ENCODE assay signal across 14 cellular contexts in the genomic region with DNA sequence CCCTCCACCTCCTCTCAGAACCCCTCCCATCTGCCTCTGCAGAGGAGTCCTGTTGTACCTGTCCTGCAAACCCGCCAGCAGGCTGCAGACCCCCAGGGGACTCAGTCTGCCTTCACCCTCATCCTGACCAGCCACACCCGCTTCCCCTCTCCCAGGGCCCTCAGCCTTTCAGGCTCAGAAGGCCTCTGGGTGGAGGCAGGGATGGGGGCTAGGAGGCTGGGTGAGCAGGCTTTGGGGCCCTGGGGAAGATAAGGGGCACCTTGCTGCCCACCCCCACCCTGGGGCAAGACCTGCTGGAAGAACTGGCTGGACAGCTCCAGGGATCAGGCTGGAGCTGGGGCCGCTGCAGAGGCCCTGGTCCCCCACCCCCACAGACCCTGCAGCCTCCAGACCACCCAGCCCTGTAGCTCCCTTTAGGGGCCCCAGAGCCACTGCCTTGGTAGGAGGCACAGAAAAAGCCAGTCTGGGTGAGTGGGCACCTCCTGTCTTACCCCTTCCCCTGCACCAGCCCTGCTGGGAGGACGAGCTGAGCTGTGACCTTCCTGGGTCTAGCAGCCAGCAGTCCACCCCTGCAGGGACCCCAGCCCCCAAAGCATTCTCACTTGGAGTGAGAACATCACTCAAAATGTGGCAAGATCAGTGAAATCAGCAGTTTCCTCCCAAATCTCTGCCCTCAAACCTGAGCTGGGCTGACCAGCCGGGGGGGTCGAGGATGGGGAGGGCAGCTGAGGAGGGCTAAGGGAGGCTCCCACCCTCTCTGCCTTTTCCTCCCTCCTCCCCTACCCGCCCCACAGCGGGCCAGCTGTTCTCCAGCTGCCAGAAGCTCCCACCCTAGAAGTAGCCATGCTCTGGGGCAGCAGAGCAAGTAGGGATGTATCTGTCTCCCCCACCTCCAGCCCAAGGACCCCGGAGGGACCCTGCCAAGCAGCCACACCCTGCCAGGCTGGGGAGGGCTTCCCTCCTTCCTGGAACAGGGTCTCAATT. TPM values are rescaled to one million over a fixed set of nuclear protein-coding genes. Genes with fewer than 3 reads are reported as not detected.
DNase-seq lines count a peak whose midpoint lies in the region; ATAC-seq and TF ChIP-seq lines count a peak whose summit lies in the region.
"Had no signal": no experiment of that assay in that cellular context is flagged by ENCODE, and none has a peak within 500 bp of the region (broad histone marks: within the 10 kb centered on the region; RNA-seq: fewer than 3 reads in every experiment).

No MANE protein-coding gene starts in this region.

- H3K4me3 ChIP-seq in AG04450 (ENCODE audit: low read depth, low read length) (peak overlapping the region; percentile 7), gastroesophageal sphincter (peak overlapping the region in 1 of 2 donors; percentile 96), parathyroid adenoma (ENCODE audit: low read depth, low read length) (no peak overlapping the region)
- H3K4me3 ChIP-seq: lung had no signal

- peaks cover 2 to 95% (median 62%) of the 10 kb centered on the region in 3 donors for H3K4me1 ChIP-seq in gastroesophageal sphincter
- H3K4me1 ChIP-seq in parathyroid adenoma = peaks cover 60% of the 10 kb centered on the region

- TF ChIP-seq POLR2A in gastroesophageal sphincter (IDR thresholded peaks at IDR 0.05) = no peak

- WGBS in gastroesophageal sphincter (ENCODE audit: low coverage in 1 of 2), 2 donors = 0% methylated on average over 1 of the region's 9 CpGs; no CpG with 5 or more reads in 1 of the 2 donors

- CTCF ChIA-PET in AG04450 (lab: Charles Lee) = interaction anchor here (1.7 kb wide), 1 partner anchor 24 kb away, joined by 7 read pairs; a partner anchor contains a TSS

- ATAC-seq in gastroesophageal sphincter (no peak), GM21367 (IDR thresholded peaks at IDR 0.05; ENCODE audit: unreplicated experiment) (no peak)
- ATAC-seq: activated T-cell treated with anti-CD3 and anti-CD28 coated beads, Interleukin-2, amount 50 U/mL, for 72 hours had no signal

- TF ChIP-seq CTCF in AG04450 (IDR thresholded peaks at IDR 0.05; ENCODE audit: low read depth, low read length) (no peak), gastroesophageal sphincter (IDR thresholded peaks at IDR 0.05) (no peak), parathyroid adenoma (IDR thresholded peaks at IDR 0.05) (no peak)

- H2AFZ ChIP-seq in parathyroid adenoma = no peak overlapping the region

- no peak overlapping the region for H3K4me2 ChIP-seq in parathyroid adenoma (ENCODE audit: low read length)

- H3K27me3 ChIP-seq in AG04450 (ENCODE audit: control insufficient read depth, insufficient read depth, low read length) = no peaks in the 10 kb centered on the region
- H3K27me3 ChIP-seq in gastroesophageal sphincter = no peaks in the 10 kb centered on the region
- H3K27me3 ChIP-seq in parathyroid adenoma (ENCODE audit: control insufficient read depth, insufficient read depth, low read length) = no peaks in the 10 kb centered on the region

- H3K27ac ChIP-seq in AG04450 (ENCODE audit: low read depth, low read length) = no peak overlapping the region
- H3K27ac ChIP-seq in gastroesophageal sphincter = peak overlapping the region; percentile 90 to 100 (median 98)
- H3K27ac ChIP-seq in parathyroid adenoma = peak overlapping the region; percentile 42

- POLR2A ChIA-PET in AG04450 (lab: Yijun Ruan, JAX) = interaction anchor here (0.5 to 1.4 kb wide), 3 partner anchors 19 to 25 kb away, joined by 3 to 7 read pairs (median 3); no protein-coding TSS in a partner anchor

- TF ChIP-seq EP300 in Ishikawa (IDR thresholded peaks at IDR 0.05; ENCODE audit: borderline replicate concordance) (no peak), gastroesophageal sphincter (IDR thresholded peaks at IDR 0.05) (no peak)

- TF ChIP-seq RAD21 in Ishikawa (IDR thresholded peaks at IDR 0.05; ENCODE audit: low read depth) = no peak

- H3K9ac ChIP-seq in parathyroid adenoma = no peak overlapping the region

- H3K79me2 ChIP-seq in parathyroid adenoma = peaks cover 5% of the 10 kb centered on the region

- H3K36me3 ChIP-seq in gastroesophageal sphincter = no peaks in the 10 kb centered on the region
- H3K36me3 ChIP-seq in parathyroid adenoma (ENCODE audit: control insufficient read depth, insufficient read depth, low read length) = no peaks in the 10 kb centered on the region

- DNase-seq in AG04450 (ENCODE audit: low read depth, low spot score) = no peak
- no peak for DNase-seq in T1000 (lab: John Stamatoyannopoulos, UW)
- no peak for DNase-seq in NCI-H187 treated with DMSO at 0.1 percent for 48 hours (lab: John Stamatoyannopoulos, UW)
- no peak for DNase-seq in activated CD4-positive, alpha-beta T cell treated with anti-CD3 and anti-CD28 coated beads, Interleukin-2, amount 50 U/mL, for 1 hour
- DNase-seq: activated T-cell treated with anti-CD3 and anti-CD28 coated beads, Interleukin-2, amount 50 U/mL, for 72 hours; C1 segment of cervical spinal cord; caudate nucleus; NCI-H2227 treated with DMSO at 0.1 percent for 48 hours; stimulated activated CD4-positive, alpha-beta T cell treated with anti-CD3 and anti-CD28 coated beads, Interleukin-15, amount 100 ng/mL, for 24 hours had no signal

- no peaks in the 10 kb centered on the region for H3K9me3 ChIP-seq in AG04450 (ENCODE audit: control insufficient read depth, insufficient read depth, low read length)
- H3K9me3 ChIP-seq in gastroesophageal sphincter = no peaks in the 10 kb centered on the region
- H3K9me3 ChIP-seq in parathyroid adenoma (ENCODE audit: control insufficient read depth, low read length) = no peaks in the 10 kb centered on the region

TF ChIP-seq in Ishikawa, 13 proteins besides CTCF, POLR2A, EP300 and RAD21:
- no peak for TF ChIP-seq TCF12 (IDR thresholded peaks at IDR 0.05; ENCODE audit: low read depth)
- no peak for TF ChIP-seq TAF1 (IDR thresholded peaks at IDR 0.05; ENCODE audit: low read depth)
- TF ChIP-seq CREB1 (IDR thresholded peaks at IDR 0.05; ENCODE audit: low read depth) = no peak
- TF ChIP-seq YY1 (IDR thresholded peaks at IDR 0.05; ENCODE audit: low read depth) = no peak
- TF ChIP-seq, protein P1, sequence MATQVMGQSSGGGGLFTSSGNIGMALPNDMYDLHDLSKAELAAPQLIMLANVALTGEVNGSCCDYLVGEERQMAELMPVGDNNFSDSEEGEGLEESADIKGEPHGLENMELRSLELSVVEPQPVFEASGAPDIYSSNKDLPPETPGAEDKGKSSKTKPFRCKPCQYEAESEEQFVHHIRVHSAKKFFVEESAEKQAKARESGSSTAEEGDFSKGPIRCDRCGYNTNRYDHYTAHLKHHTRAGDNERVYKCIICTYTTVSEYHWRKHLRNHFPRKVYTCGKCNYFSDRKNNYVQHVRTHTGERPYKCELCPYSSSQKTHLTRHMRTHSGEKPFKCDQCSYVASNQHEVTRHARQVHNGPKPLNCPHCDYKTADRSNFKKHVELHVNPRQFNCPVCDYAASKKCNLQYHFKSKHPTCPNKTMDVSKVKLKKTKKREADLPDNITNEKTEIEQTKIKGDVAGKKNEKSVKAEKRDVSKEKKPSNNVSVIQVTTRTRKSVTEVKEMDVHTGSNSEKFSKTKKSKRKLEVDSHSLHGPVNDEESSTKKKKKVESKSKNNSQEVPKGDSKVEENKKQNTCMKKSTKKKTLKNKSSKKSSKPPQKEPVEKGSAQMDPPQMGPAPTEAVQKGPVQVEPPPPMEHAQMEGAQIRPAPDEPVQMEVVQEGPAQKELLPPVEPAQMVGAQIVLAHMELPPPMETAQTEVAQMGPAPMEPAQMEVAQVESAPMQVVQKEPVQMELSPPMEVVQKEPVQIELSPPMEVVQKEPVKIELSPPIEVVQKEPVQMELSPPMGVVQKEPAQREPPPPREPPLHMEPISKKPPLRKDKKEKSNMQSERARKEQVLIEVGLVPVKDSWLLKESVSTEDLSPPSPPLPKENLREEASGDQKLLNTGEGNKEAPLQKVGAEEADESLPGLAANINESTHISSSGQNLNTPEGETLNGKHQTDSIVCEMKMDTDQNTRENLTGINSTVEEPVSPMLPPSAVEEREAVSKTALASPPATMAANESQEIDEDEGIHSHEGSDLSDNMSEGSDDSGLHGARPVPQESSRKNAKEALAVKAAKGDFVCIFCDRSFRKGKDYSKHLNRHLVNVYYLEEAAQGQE (IDR thresholded peaks at IDR 0.05; ENCODE audit: low read depth) = peak; percentile 47
- peak; percentile 35; the same call in 1 of the 2 replicates for TF ChIP-seq ZBTB7A (IDR thresholded peaks at IDR 0.05; ENCODE audit: low read depth)

RNA-seq across cellular contexts. Expression of a gene that starts 5.0 kb away (rescaled TPM):
- 16.6 and 22.8 TPM in 2 replicates for polyA plus RNA-seq in AG04450 (2011; rRNA removed)
- 11.8 and 14.9 TPM in 2 replicates for polyA minus RNA-seq in AG04450 (2011; rRNA and poly(A)+ RNA removed)
- total RNA-seq in gastroesophageal sphincter = 100 to 1,000 TPM in 1 of 4 donors, 10 to 100 TPM in 3; 58.3 to 122 (median 72.5) TPM

RNA-seq across cellular contexts. Expression of a gene that starts 20.8 kb away (rescaled TPM):
- polyA plus RNA-seq in AG04450 (2011; rRNA removed) = not detected in 2 replicates
- polyA minus RNA-seq in AG04450 (2011; rRNA and poly(A)+ RNA removed) = not detected in 2 replicates
- under 1 TPM in 1 of 4 donors, not detected in 3; 0.89 TPM for total RNA-seq in gastroesophageal sphincter
- total RNA-seq: activated T-cell treated with anti-CD3 and anti-CD28 coated beads, Interleukin-2, amount 50 U/mL, for 72 hours had no signal

RNA-seq across cellular contexts. Expression of a gene that starts 23.6 kb away (rescaled TPM):
- polyA plus RNA-seq in AG04450 (2011; rRNA removed) = 2,636 and 2,921 TPM in 2 replicates
- 853 and 1,025 TPM in 2 replicates for polyA minus RNA-seq in AG04450 (2011; rRNA and poly(A)+ RNA removed)
- 1,000 to 10,000 TPM in 3 of 4 donors, 100 to 1,000 TPM in 1; 870 to 1,936 (median 1,411) TPM for total RNA-seq in gastroesophageal sphincter

RNA-seq across cellular contexts. Expression of a gene that starts 39.7 kb away (rescaled TPM):
- 7.0 and 7.1 TPM in 2 replicates for polyA plus RNA-seq in AG04450 (2011; rRNA removed)
- polyA minus RNA-seq in AG04450 (2011; rRNA and poly(A)+ RNA removed) = 7.9 and 10.2 TPM in 2 replicates
- 1 to 10 TPM; 2.6 to 5.0 (median 3.8) TPM for total RNA-seq in gastroesophageal sphincter
